In the genomic region with DNA sequence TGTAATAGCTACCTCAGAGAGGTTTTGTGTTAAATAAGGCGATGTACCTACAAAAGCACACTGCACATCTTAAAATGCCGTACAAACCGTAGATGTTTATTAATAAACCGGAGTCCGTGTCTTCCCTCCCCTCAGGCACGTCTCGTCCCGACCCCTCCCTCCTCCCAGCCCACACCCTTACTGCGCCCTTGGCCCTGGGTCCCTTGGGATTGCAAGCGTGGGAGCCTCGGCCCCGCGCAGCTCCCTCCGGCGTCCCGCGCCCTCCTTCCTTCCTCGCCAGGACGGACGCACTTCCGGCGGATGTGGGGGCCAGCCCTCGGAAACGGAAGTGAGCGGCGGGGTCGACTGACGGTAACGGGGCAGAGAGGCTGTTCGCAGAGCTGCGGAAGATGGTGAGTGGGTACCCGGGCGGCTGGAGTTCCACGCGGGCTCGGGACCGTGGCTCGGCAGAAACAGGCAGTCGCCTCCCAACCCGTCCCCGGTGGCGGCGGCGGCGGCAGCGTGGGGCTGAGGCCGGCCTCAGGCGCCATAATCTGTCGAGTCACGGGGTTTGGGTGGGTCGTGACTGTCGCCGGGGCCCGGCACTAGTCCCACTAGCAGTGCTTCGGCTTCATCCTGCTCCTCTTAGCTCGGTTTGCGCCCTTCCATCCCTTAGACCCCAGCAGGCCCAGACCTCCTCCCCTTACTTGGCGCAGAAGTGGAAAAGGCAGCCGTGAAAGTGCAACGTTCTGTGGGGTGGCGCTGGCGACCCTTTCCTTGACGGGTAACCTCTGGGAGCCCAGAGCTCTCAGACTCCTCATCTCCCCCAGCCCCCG, we compare ENCODE assay signal across 1 cellular context.
TF ChIP-seq lines count a peak whose summit lies in the region.

Gene POMP, plus strand, starts transcription at position 335 of the 815 bp plus-strand sequence. Its CDS starts 55 bp downstream, at position 390.

TF ChIP-seq in K562, 482 proteins besides CTCF, POLR2A, EP300 and RAD21 (continued from another document and continues in another):
- TF ChIP-seq ZNF217 (CRISPR knock-in tag; IDR thresholded peaks at IDR 0.05), result no peak
- TF ChIP-seq FOS (IDR thresholded peaks at IDR 0.05; ENCODE audit: extremely low read depth, insufficient read length), result no peak
- 0 out of 2 replicates have a peak, but pooled peaks have one; percentile 74 for TF ChIP-seq RB1 (IDR thresholded peaks at IDR 0.05; ENCODE audit: low read depth)
- no peak for TF ChIP-seq ZNF707 (CRISPR knock-in tag; conservative IDR thresholded peaks at IDR 0.05)
- peak; percentile 69 for TF ChIP-seq TBP (optimal IDR thresholded peaks at IDR 0.05; ENCODE audit: low read depth, low read length)
- peak; percentile 89 for TF ChIP-seq EP400 (IDR thresholded peaks at IDR 0.05)
- no peak for TF ChIP-seq ZNF766 (CRISPR knock-in tag; conservative IDR thresholded peaks at IDR 0.05)
- TF ChIP-seq PTBP1 (IDR thresholded peaks at IDR 0.05; ENCODE audit: low read depth, low read length), result no peak
- no peak; the same call in 1 of the 2 replicates for TF ChIP-seq THAP7 (CRISPR knock-in tag; IDR thresholded peaks at IDR 0.05)
- TF ChIP-seq SP1 (CRISPR knock-in tag; IDR thresholded peaks at IDR 0.05), result no peak
- no peak for TF ChIP-seq RBM25 (IDR thresholded peaks at IDR 0.05; ENCODE audit: low read depth, low read length, severe bottlenecking)
- no peak for TF ChIP-seq HLTF (IDR thresholded peaks at IDR 0.05)
- peak; percentile 88 for TF ChIP-seq ETV1 (tag; conservative IDR thresholded peaks at IDR 0.05; ENCODE audit: low read depth)
- TF ChIP-seq, protein P1, sequence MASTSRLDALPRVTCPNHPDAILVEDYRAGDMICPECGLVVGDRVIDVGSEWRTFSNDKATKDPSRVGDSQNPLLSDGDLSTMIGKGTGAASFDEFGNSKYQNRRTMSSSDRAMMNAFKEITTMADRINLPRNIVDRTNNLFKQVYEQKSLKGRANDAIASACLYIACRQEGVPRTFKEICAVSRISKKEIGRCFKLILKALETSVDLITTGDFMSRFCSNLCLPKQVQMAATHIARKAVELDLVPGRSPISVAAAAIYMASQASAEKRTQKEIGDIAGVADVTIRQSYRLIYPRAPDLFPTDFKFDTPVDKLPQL (IDR thresholded peaks at IDR 0.05; ENCODE audit: extremely low read depth, insufficient read length), result no peak
- no peak for TF ChIP-seq ELF4 (CRISPR knock-in tag; IDR thresholded peaks at IDR 0.05)
- peak; percentile 45; the same call in 1 of the 2 replicates for TF ChIP-seq HNRNPL (IDR thresholded peaks at IDR 0.05; ENCODE audit: low read depth, low read length)
- no peak for TF ChIP-seq DDX20 (tag; IDR thresholded peaks at IDR 0.05; ENCODE audit: low read depth)
- TF ChIP-seq, protein P2, sequence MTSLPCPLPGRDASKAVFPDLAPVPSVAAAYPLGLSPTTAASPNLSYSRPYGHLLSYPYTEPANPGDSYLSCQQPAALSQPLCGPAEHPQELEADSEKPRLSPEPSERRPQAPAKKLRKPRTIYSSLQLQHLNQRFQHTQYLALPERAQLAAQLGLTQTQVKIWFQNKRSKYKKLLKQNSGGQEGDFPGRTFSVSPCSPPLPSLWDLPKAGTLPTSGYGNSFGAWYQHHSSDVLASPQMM (CRISPR knock-in tag; IDR thresholded peaks at IDR 0.05), result no peak
- TF ChIP-seq ZBTB1 (CRISPR knock-in tag; IDR thresholded peaks at IDR 0.05; ENCODE audit: borderline replicate concordance, low read depth), result no peak
- TF ChIP-seq, protein P3, sequence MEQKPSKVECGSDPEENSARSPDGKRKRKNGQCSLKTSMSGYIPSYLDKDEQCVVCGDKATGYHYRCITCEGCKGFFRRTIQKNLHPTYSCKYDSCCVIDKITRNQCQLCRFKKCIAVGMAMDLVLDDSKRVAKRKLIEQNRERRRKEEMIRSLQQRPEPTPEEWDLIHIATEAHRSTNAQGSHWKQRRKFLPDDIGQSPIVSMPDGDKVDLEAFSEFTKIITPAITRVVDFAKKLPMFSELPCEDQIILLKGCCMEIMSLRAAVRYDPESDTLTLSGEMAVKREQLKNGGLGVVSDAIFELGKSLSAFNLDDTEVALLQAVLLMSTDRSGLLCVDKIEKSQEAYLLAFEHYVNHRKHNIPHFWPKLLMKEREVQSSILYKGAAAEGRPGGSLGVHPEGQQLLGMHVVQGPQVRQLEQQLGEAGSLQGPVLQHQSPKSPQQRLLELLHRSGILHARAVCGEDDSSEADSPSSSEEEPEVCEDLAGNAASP (IDR thresholded peaks at IDR 0.05), result no peak
- peak; percentile 72 for TF ChIP-seq MAFG (tag; conservative IDR thresholded peaks at IDR 0.05)
- TF ChIP-seq, protein P4, sequence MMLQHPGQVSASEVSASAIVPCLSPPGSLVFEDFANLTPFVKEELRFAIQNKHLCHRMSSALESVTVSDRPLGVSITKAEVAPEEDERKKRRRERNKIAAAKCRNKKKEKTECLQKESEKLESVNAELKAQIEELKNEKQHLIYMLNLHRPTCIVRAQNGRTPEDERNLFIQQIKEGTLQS (IDR thresholded peaks at IDR 0.05), result no peak
- TF ChIP-seq, protein P4 (CRISPR knock-in tag; conservative IDR thresholded peaks at IDR 0.05), result no peak
- no peak for TF ChIP-seq HOMEZ (CRISPR knock-in tag; IDR thresholded peaks at IDR 0.05)
- peak in 2 of 3 experiments; percentile 46 to 64 for TF ChIP-seq YY1 (IDR thresholded peaks at IDR 0.05; ENCODE audit: borderline replicate concordance in 1 of 3, control insufficient read depth in 1 of 3, extremely low read depth in 1 of 3, insufficient read depth in 3 of 3, insufficient read length in 1 of 3, insufficient replicate concordance in 2 of 3, low read depth in 1 of 3, low read length in 2 of 3)
- TF ChIP-seq GTF2A2 (tag; IDR thresholded peaks at IDR 0.05), result no peak
- TF ChIP-seq, protein P5, sequence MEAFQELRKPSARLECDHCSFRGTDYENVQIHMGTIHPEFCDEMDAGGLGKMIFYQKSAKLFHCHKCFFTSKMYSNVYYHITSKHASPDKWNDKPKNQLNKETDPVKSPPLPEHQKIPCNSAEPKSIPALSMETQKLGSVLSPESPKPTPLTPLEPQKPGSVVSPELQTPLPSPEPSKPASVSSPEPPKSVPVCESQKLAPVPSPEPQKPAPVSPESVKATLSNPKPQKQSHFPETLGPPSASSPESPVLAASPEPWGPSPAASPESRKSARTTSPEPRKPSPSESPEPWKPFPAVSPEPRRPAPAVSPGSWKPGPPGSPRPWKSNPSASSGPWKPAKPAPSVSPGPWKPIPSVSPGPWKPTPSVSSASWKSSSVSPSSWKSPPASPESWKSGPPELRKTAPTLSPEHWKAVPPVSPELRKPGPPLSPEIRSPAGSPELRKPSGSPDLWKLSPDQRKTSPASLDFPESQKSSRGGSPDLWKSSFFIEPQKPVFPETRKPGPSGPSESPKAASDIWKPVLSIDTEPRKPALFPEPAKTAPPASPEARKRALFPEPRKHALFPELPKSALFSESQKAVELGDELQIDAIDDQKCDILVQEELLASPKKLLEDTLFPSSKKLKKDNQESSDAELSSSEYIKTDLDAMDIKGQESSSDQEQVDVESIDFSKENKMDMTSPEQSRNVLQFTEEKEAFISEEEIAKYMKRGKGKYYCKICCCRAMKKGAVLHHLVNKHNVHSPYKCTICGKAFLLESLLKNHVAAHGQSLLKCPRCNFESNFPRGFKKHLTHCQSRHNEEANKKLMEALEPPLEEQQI (IDR thresholded peaks at IDR 0.05), result no peak
- TF ChIP-seq LARP7 (IDR thresholded peaks at IDR 0.05), result no peak
- TF ChIP-seq, protein P6, sequence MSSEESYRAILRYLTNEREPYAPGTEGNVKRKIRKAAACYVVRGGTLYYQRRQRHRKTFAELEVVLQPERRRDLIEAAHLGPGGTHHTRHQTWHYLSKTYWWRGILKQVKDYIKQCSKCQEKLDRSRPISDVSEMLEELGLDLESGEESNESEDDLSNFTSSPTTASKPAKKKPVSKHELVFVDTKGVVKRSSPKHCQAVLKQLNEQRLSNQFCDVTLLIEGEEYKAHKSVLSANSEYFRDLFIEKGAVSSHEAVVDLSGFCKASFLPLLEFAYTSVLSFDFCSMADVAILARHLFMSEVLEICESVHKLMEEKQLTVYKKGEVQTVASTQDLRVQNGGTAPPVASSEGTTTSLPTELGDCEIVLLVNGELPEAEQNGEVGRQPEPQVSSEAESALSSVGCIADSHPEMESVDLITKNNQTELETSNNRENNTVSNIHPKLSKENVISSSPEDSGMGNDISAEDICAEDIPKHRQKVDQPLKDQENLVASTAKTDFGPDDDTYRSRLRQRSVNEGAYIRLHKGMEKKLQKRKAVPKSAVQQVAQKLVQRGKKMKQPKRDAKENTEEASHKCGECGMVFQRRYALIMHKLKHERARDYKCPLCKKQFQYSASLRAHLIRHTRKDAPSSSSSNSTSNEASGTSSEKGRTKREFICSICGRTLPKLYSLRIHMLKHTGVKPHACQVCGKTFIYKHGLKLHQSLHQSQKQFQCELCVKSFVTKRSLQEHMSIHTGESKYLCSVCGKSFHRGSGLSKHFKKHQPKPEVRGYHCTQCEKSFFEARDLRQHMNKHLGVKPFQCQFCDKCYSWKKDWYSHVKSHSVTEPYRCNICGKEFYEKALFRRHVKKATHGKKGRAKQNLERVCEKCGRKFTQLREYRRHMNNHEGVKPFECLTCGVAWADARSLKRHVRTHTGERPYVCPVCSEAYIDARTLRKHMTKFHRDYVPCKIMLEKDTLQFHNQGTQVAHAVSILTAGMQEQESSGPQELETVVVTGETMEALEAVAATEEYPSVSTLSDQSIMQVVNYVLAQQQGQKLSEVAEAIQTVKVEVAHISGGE (CRISPR knock-in tag; IDR thresholded peaks at IDR 0.05), result peak; percentile 75 to 93 (median 77); a peak in 5 of 6 replicates
- no peak for TF ChIP-seq PREB (CRISPR knock-in tag; IDR thresholded peaks at IDR 0.05)
- TF ChIP-seq ARID4B (CRISPR knock-in tag; IDR thresholded peaks at IDR 0.05), result 0 out of 2 replicates have a peak, but pooled peaks have one; percentile 49
- no peak for TF ChIP-seq JUNB (CRISPR knock-in tag; conservative IDR thresholded peaks at IDR 0.05)
- TF ChIP-seq KHSRP (IDR thresholded peaks at IDR 0.05), result no peak
- TF ChIP-seq, protein P7, sequence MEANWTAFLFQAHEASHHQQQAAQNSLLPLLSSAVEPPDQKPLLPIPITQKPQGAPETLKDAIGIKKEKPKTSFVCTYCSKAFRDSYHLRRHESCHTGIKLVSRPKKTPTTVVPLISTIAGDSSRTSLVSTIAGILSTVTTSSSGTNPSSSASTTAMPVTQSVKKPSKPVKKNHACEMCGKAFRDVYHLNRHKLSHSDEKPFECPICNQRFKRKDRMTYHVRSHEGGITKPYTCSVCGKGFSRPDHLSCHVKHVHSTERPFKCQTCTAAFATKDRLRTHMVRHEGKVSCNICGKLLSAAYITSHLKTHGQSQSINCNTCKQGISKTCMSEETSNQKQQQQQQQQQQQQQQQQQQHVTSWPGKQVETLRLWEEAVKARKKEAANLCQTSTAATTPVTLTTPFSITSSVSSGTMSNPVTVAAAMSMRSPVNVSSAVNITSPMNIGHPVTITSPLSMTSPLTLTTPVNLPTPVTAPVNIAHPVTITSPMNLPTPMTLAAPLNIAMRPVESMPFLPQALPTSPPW (CRISPR knock-in tag; IDR thresholded peaks at IDR 0.05), result peak; percentile 61
